1 cellular context compared by ENCODE assay signal in genomic region chr6:24489470-24489869, GRCh38.
TF ChIP-seq lines count a peak whose summit lies in the region.

TSS of gene GPLD1 (minus strand) at chr6:24489578. CDS start at chr6:24489511, 67 bp downstream.

TF ChIP-seq in neural cell, 6 proteins besides CTCF, POLR2A, EP300 and RAD21 (continued from another document):
- TF ChIP-seq REST (IDR thresholded peaks at IDR 0.05; ENCODE audit: borderline replicate concordance) (no peak), TAF1 (IDR thresholded peaks at IDR 0.05; ENCODE audit: low read depth) (no peak), MXI1 (conservative IDR thresholded peaks at IDR 0.05; ENCODE audit: poor library complexity, severe bottlenecking) (no peak)
